ENCODE assay signal across 8 cellular contexts in the genomic region with DNA sequence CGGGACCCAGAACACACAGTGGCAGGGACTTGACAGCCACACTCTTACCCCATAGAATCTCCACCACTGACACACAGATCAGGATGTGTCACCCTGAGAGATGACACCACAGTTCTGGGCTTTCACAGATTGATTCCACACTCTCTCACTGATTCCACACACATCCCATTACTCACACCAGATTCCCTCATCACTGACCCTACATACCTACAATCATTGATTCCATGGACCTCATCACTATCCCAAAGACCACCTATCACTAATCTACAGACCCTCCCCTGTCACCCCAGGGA. TPM values are rescaled to one million over a fixed set of nuclear protein-coding genes. Genes with fewer than 3 reads are reported as not detected.
DNase-seq lines count a peak whose midpoint lies in the region; ATAC-seq and TF ChIP-seq lines count a peak whose summit lies in the region.

No MANE protein-coding gene starts in this region.

- peak overlapping the region; percentile 28 for H3K27ac Mint-ChIP-seq in activated T-helper 17 cell treated with anti-CD3 and anti-CD28 coated beads, Interleukin-2, amount 50 U/mL, for 72 hours
- no peak overlapping the region for H3K27ac Mint-ChIP-seq in mesothelial cell of epicardium

- H3K4me1 ChIP-seq in heart right ventricle (peaks cover 0 to 17% (median 10%) of the 10 kb centered on the region in 9 donors), thymus (ENCODE audit: control insufficient read depth, insufficient read depth, low read length) (peaks cover 4% of the 10 kb centered on the region), tibial nerve (peaks cover 0 to 17% (median under 1%) of the 10 kb centered on the region in 4 donors)

- DNase-seq in heart right ventricle (no peak), cardiac septum (ENCODE audit: low spot score) (no peak), mesothelial cell of epicardium (ENCODE audit: low spot score in 2 of 2, unreplicated experiment in 2 of 2) (no peak), tibial nerve (ENCODE audit: low spot score in 2 of 2) (no peak), HEK293T (ENCODE audit: extremely low spot score) (no peak)
- no peak for DNase-seq in effector CD4-positive, alpha-beta T cell

- peaks cover 11% of the 10 kb centered on the region for H3K4me1 Mint-ChIP-seq in activated T-helper 17 cell treated with anti-CD3 and anti-CD28 coated beads, Interleukin-2, amount 50 U/mL, for 72 hours
- peaks cover 3% of the 10 kb centered on the region for H3K4me1 Mint-ChIP-seq in mesothelial cell of epicardium

- intact Hi-C loops in heart right ventricle (cut with DNase I): loop anchor here in 3 of 10 donors (10.0 kb wide), 5 partner anchors 62 to 338 kb away; partner anchors contain the start of genes ZNF383 (in 1 of the 3), ZNF420 (in 1 of the 3), ZNF527 (in 1 of the 3) and ZNF569 (in 1 of the 3)
- intact Hi-C loops in cardiac septum (cut with DNase I): no loop called here

- no peaks in the 10 kb centered on the region for H3K27me3 ChIP-seq in heart right ventricle
- no peaks in the 10 kb centered on the region for H3K27me3 ChIP-seq in thymus (ENCODE audit: control insufficient read depth, insufficient read depth)
- H3K27me3 ChIP-seq in tibial nerve: no peaks in the 10 kb centered on the region

- H3K36me3 Mint-ChIP-seq in activated T-helper 17 cell treated with anti-CD3 and anti-CD28 coated beads, Interleukin-2, amount 50 U/mL, for 72 hours (ENCODE audit: low read depth): no peaks in the 10 kb centered on the region
- H3K36me3 Mint-ChIP-seq in mesothelial cell of epicardium: no peaks in the 10 kb centered on the region

- peaks cover 0 to 16% (median 0%) of the 10 kb centered on the region in 11 donors for H3K9me3 ChIP-seq in heart right ventricle
- no peaks in the 10 kb centered on the region for H3K9me3 ChIP-seq in thymus (ENCODE audit: control insufficient read depth)
- peaks cover 0 to 20% (median 0%) of the 10 kb centered on the region in 4 donors for H3K9me3 ChIP-seq in tibial nerve

- no peak for TF ChIP-seq POLR2A in tibial nerve (IDR thresholded peaks at IDR 0.05)

- H3K27ac ChIP-seq in heart right ventricle (peak overlapping the region in 6 of 10 donors; percentile 14 to 64 (median 28)), thymus (ENCODE audit: low read depth) (peak overlapping the region; percentile 4), tibial nerve (peak overlapping the region in 2 of 4 donors; percentile 71 to 86)

- no peak for ATAC-seq in heart right ventricle
- ATAC-seq in activated T-helper 17 cell treated with anti-CD3 and anti-CD28 coated beads, Interleukin-2, amount 50 U/mL, for 72 hours (replicated peaks): no peak

- CTCF ChIA-PET in HEK293T (lab: Yijun Ruan, JAX): no interaction called here

- H3K4me3 Mint-ChIP-seq in activated T-helper 17 cell treated with anti-CD3 and anti-CD28 coated beads, Interleukin-2, amount 50 U/mL, for 72 hours: peak overlapping the region; percentile 70
- H3K4me3 Mint-ChIP-seq in mesothelial cell of epicardium: peak overlapping the region; percentile 66

- H3K27me3 Mint-ChIP-seq in activated T-helper 17 cell treated with anti-CD3 and anti-CD28 coated beads, Interleukin-2, amount 50 U/mL, for 72 hours: peaks cover 5% of the 10 kb centered on the region
- H3K27me3 Mint-ChIP-seq in mesothelial cell of epicardium (ENCODE audit: low read depth): no peaks in the 10 kb centered on the region

- H3K4me3 ChIP-seq in heart right ventricle: peak overlapping the region in 5 of 10 donors; percentile 46 to 58 (median 51)
- H3K4me3 ChIP-seq in thymus (ENCODE audit: low read length): no peak overlapping the region
- H3K4me3 ChIP-seq in tibial nerve: no peak overlapping the region

- 98 to 100% methylated on average over 1 of the region's 1 CpG for WGBS in heart right ventricle, 2 donors
- 100% methylated on average over 1 of the region's 1 CpG for WGBS in thymus
- 82 to 100% methylated on average over 1 of the region's 1 CpG for WGBS in tibial nerve, 2 donors

- no peaks in the 10 kb centered on the region for H3K9me3 Mint-ChIP-seq in activated T-helper 17 cell treated with anti-CD3 and anti-CD28 coated beads, Interleukin-2, amount 50 U/mL, for 72 hours
- peaks cover 3% of the 10 kb centered on the region for H3K9me3 Mint-ChIP-seq in mesothelial cell of epicardium

- POLR2A ChIA-PET in HEK293T (lab: Yijun Ruan, JAX): no interaction called here

- no peak for TF ChIP-seq EP300 in tibial nerve (IDR thresholded peaks at IDR 0.05)

- TF ChIP-seq CTCF in heart right ventricle (IDR thresholded peaks at IDR 0.05) (no peak), mesothelial cell of epicardium (IDR thresholded peaks at IDR 0.05; ENCODE audit: unreplicated experiment) (no peak), tibial nerve (IDR thresholded peaks at IDR 0.05) (no peak)

- H3K36me3 ChIP-seq in heart right ventricle (no peaks in the 10 kb centered on the region), thymus (ENCODE audit: control insufficient read depth, insufficient read depth) (no peaks in the 10 kb centered on the region), tibial nerve (no peaks in the 10 kb centered on the region)

TF ChIP-seq in HEK293T, 16 proteins besides CTCF, POLR2A, EP300 and RAD21:
- no peak for TF ChIP-seq FOXA1 (IDR thresholded peaks at IDR 0.05)
- no peak for TF ChIP-seq FOXM1 (IDR thresholded peaks at IDR 0.05; ENCODE audit: borderline replicate concordance)
- no peak for TF ChIP-seq L3MBTL2 (conservative IDR thresholded peaks at IDR 0.05)
- no peak for TF ChIP-seq SUZ12 (IDR thresholded peaks at IDR 0.05)
- TF ChIP-seq HDGF (IDR thresholded peaks at IDR 0.05; ENCODE audit: borderline replicate concordance): no peak
- TF ChIP-seq LEF1 (IDR thresholded peaks at IDR 0.05; ENCODE audit: borderline replicate concordance): no peak
- no peak for TF ChIP-seq SP1 (IDR thresholded peaks at IDR 0.05)
- no peak for TF ChIP-seq FOXK2 (IDR thresholded peaks at IDR 0.05)

RNA-seq across cellular contexts. Expression of gene ZNF527, which starts 57.6 kb away (rescaled TPM):
- 1 to 10 TPM; 3.6 to 7.9 (median 6.1) TPM for total RNA-seq in heart right ventricle
- 1 to 10 TPM; 2.5 to 4.7 TPM for polyA plus RNA-seq in heart right ventricle
- 6.7 TPM for total RNA-seq in cardiac septum
- 1 to 10 TPM; 4.9 to 5.1 TPM for total RNA-seq in activated T-helper 17 cell treated with anti-CD3 and anti-CD28 coated beads, Interleukin-2, amount 50 U/mL, for 72 hours
- 8.5 to 9.4 TPM (median 8.6 TPM) in 3 replicates for total RNA-seq in mesothelial cell of epicardium
- 4.9 TPM for polyA plus RNA-seq in thymus
- total RNA-seq in tibial nerve: 10 to 100 TPM in 1 of 4 donors, 1 to 10 TPM in 3; 6.3 to 13.5 (median 9.0) TPM
